12 cellular contexts compared by ENCODE assay signal in the genomic region with DNA sequence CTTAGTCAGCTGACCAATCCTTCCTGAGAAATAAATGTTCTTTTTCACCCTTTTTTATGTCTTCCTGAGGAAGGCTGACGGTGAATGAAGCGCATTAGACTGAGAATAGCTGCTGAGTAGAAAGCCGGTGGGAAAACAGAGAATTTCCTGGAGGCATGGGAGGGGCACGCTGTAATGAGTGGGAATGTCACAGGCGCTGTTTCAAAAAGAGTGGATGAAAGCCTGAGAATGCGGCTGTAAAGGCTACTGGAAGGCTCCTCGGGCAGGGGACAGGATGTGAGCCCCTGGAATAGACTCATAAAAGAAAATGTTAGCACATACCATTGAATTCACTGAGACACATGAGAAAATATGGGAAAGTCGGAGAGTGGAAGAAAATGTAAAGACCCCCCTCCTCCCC. TPM values are rescaled to one million over a fixed set of nuclear protein-coding genes. Genes with fewer than 3 reads are reported as not detected.
DNase-seq lines count a peak whose midpoint lies in the region; ATAC-seq and TF ChIP-seq lines count a peak whose summit lies in the region.
"Not testable (repeated sequence)": the region's sequence is repeated elsewhere in the genome, so short reads cannot be mapped to it uniquely, and the experiment has no call there.
"Had no signal": no experiment of that assay in that cellular context is flagged by ENCODE, and none has a peak within 500 bp of the region (broad histone marks: within the 10 kb centered on the region; RNA-seq: fewer than 3 reads in every experiment).

No MANE protein-coding gene starts in this region.

- not testable (repeated sequence) for H3K4me1 ChIP-seq in left lung
- H3K4me1 ChIP-seq in thoracic aorta (ENCODE audit: control insufficient read depth in 1 of 2, low read depth in 2 of 2): peaks cover 0 to 10% of the 10 kb centered on the region in 2 donors

- CTCF ChIA-PET in CD4-positive, alpha-beta T cell (lab: Charles Lee): not testable (repeated sequence)
- CTCF ChIA-PET in activated CD4-positive, alpha-beta memory T cell treated with anti-CD3 and anti-CD28 coated beads, Interleukin-2, amount 10 ng/mL, durations not matched to agents 7 days and 5 days (lab: Charles Lee): interaction anchor here (0.7 kb wide), 1 partner anchor 354 kb away, joined by 3 read pairs; no protein-coding TSS in a partner anchor

- not testable (repeated sequence) for H3K36me3 ChIP-seq in left lung; neural cell (ENCODE audit: insufficient read depth, low read length); thoracic aorta

- H3K79me2 ChIP-seq in neural cell (replicated peaks; ENCODE audit: insufficient read depth, low read length): not testable (repeated sequence)

- not testable (repeated sequence) for H2AFZ ChIP-seq in neural cell (ENCODE audit: low read depth, low read length)

- H3K27ac Mint-ChIP-seq in CD4-positive, alpha-beta T cell; activated CD4-positive, alpha-beta memory T cell treated with anti-CD3 and anti-CD28 coated beads, Interleukin-2, amount 10 ng/mL, durations not matched to agents 7 days and 5 days: not testable (repeated sequence)
- peak overlapping the region in 1 of 2 donors; percentile 79 for H3K27ac Mint-ChIP-seq in activated naive CD4-positive, alpha-beta T cell treated with anti-CD3 and anti-CD28 coated beads, Interleukin-2, amount 50 U/mL, for 72 hours

- peaks cover 15% of the 10 kb centered on the region for H3K27me3 Mint-ChIP-seq in CD4-positive, alpha-beta T cell
- peaks cover 11% of the 10 kb centered on the region for H3K27me3 Mint-ChIP-seq in activated CD4-positive, alpha-beta memory T cell treated with anti-CD3 and anti-CD28 coated beads, Interleukin-2, amount 10 ng/mL, durations not matched to agents 7 days and 5 days

- H3K9me3 ChIP-seq in CD4-positive, alpha-beta T cell (ENCODE audit: control insufficient read depth, low read length); left lung; neural cell (ENCODE audit: low read length); thoracic aorta: not testable (repeated sequence)

- POLR2A ChIA-PET in CD4-positive, alpha-beta T cell (lab: Charles Lee); activated CD4-positive, alpha-beta memory T cell treated with anti-CD3 and anti-CD28 coated beads, Interleukin-2, amount 10 ng/mL, durations not matched to agents 7 days and 5 days (lab: Charles Lee): not testable (repeated sequence)

- H3K4me3 ChIP-seq in left lung; neural cell (ENCODE audit: low read length); thoracic aorta: not testable (repeated sequence)

- not testable (repeated sequence) for H3K9me2 ChIP-seq in neural cell (ENCODE audit: insufficient read depth, low read length)

- not testable (repeated sequence) for TF ChIP-seq RAD21 in neural cell (conservative IDR thresholded peaks at IDR 0.05)

- not testable (repeated sequence) for H3K4me3 Mint-ChIP-seq in CD4-positive, alpha-beta T cell
- H3K4me3 Mint-ChIP-seq in activated CD4-positive, alpha-beta memory T cell treated with anti-CD3 and anti-CD28 coated beads, Interleukin-2, amount 10 ng/mL, durations not matched to agents 7 days and 5 days: peak overlapping the region; percentile 21

- TF ChIP-seq EP300 in neural cell (conservative IDR thresholded peaks at IDR 0.05; ENCODE audit: poor library complexity, severe bottlenecking): not testable (repeated sequence)

- not testable (repeated sequence) for H4K20me1 ChIP-seq in neural cell (ENCODE audit: insufficient read depth)

- DNase-seq in CD4-positive, alpha-beta T cell; activated CD4-positive, alpha-beta memory T cell treated with anti-CD3 and anti-CD28 coated beads, Interleukin-2, amount 10 ng/mL, durations not matched to agents 7 days and 5 days; activated naive CD4-positive, alpha-beta T cell treated with anti-CD3 and anti-CD28 coated beads, Interleukin-2, amount 50 U/mL, for 72 hours (ENCODE audit: low spot score in 2 of 2); left lung; thoracic aorta (ENCODE audit: low spot score): not testable (repeated sequence)
- peak; percentile 4 for DNase-seq in NCI-H748 (lab: John Stamatoyannopoulos, UW; ENCODE audit: unreplicated experiment)
- peak; percentile 11 to 85 for DNase-seq in dermis microvascular lymphatic vessel endothelial cell (ENCODE audit: low read depth in 2 of 2)

- not testable (repeated sequence) for H3K36me3 Mint-ChIP-seq in CD4-positive, alpha-beta T cell (ENCODE audit: low read depth); activated CD4-positive, alpha-beta memory T cell treated with anti-CD3 and anti-CD28 coated beads, Interleukin-2, amount 10 ng/mL, durations not matched to agents 7 days and 5 days (ENCODE audit: low read depth); activated naive CD4-positive, alpha-beta T cell treated with anti-CD3 and anti-CD28 coated beads, Interleukin-2, amount 50 U/mL, for 72 hours

- peak; percentile 50 for ATAC-seq in CD4-positive, alpha-beta T cell (ENCODE audit: poor library complexity)
- peak; percentile 49 to 57 for ATAC-seq in activated naive CD4-positive, alpha-beta T cell treated with anti-CD3 and anti-CD28 coated beads, Interleukin-2, amount 50 U/mL, for 72 hours
- ATAC-seq in left lung (peak; percentile 63), thoracic aorta (ENCODE audit: insufficient number of reproducible peaks, low FRiP score, low read depth) (peak; percentile 53)

- TF ChIP-seq CTCF in CD4-positive, alpha-beta T cell (IDR thresholded peaks at IDR 0.05); left lung (IDR thresholded peaks at IDR 0.05); neural cell (IDR thresholded peaks at IDR 0.05; ENCODE audit: poor library complexity, severe bottlenecking); thoracic aorta (IDR thresholded peaks at IDR 0.05): not testable (repeated sequence)

- not testable (repeated sequence) for H3F3A ChIP-seq in neural cell (ENCODE audit: insufficient read depth, low read length, poor library complexity, severe bottlenecking)

- H3K27me3 ChIP-seq in CD4-positive, alpha-beta T cell (ENCODE audit: control insufficient read depth, insufficient read depth, low read length); left lung; neural cell (ENCODE audit: insufficient read depth, low read depth, low read length); thoracic aorta (replicated peaks; ENCODE audit: insufficient read depth): not testable (repeated sequence)

- not testable (repeated sequence) for H3K4me2 ChIP-seq in neural cell (ENCODE audit: low read length)

- not testable (repeated sequence) for H3K4me1 Mint-ChIP-seq in CD4-positive, alpha-beta T cell (ENCODE audit: low read depth); activated CD4-positive, alpha-beta memory T cell treated with anti-CD3 and anti-CD28 coated beads, Interleukin-2, amount 10 ng/mL, durations not matched to agents 7 days and 5 days

- H3K9ac ChIP-seq in neural cell (ENCODE audit: low read length): not testable (repeated sequence)

- not testable (repeated sequence) for H3K27ac ChIP-seq in CD4-positive, alpha-beta T cell (ENCODE audit: low read depth, low read length); neural cell (ENCODE audit: low read length); thoracic aorta
- H3K27ac ChIP-seq in left lung: peak overlapping the region in 1 of 2 donors; percentile 76

- intact Hi-C loops in CD4-positive, alpha-beta T cell (cut with DNase I, micrococcal nuclease); left lung (cut with DNase I): not testable (repeated sequence)

- H3K9me3 Mint-ChIP-seq in CD4-positive, alpha-beta T cell; activated CD4-positive, alpha-beta memory T cell treated with anti-CD3 and anti-CD28 coated beads, Interleukin-2, amount 10 ng/mL, durations not matched to agents 7 days and 5 days; activated naive CD4-positive, alpha-beta T cell treated with anti-CD3 and anti-CD28 coated beads, Interleukin-2, amount 50 U/mL, for 72 hours: not testable (repeated sequence)

RNA-seq across cellular contexts. Expression of gene SLC2A14, which starts 29.6 kb away (rescaled TPM):
- total RNA-seq in CD4-positive, alpha-beta T cell: under 1 TPM; 0.45 to 0.52 TPM
- total RNA-seq in activated CD4-positive, alpha-beta memory T cell treated with anti-CD3 and anti-CD28 coated beads, Interleukin-2, amount 10 ng/mL, durations not matched to agents 7 days and 5 days: 10 to 100 TPM; 15.8 to 18.6 TPM
- 1 to 10 TPM in 1 of 2 donors, under 1 TPM in 1; 0.09 to 4.6 TPM for total RNA-seq in activated naive CD4-positive, alpha-beta T cell treated with anti-CD3 and anti-CD28 coated beads, Interleukin-2, amount 50 U/mL, for 72 hours
- total RNA-seq in dermis microvascular lymphatic vessel endothelial cell (under 0.01 TPM in 2 replicates), left lung (1 to 10 TPM in 1 of 2 donors, under 1 TPM in 1; 0.10 to 2.5 TPM), thoracic aorta (not detected)
- not detected in 2 replicates for polyA plus RNA-seq in neural cell
- polyA minus RNA-seq in neural cell: not detected in 2 replicates
- total RNA-seq: M059J had no signal
- polyA plus RNA-seq: CD4-positive, alpha-beta memory T cell had no signal

RNA-seq across cellular contexts. Expression of gene NANOG, which starts 53.9 kb away (rescaled TPM):
- total RNA-seq in CD4-positive, alpha-beta T cell: not detected
- total RNA-seq in activated CD4-positive, alpha-beta memory T cell treated with anti-CD3 and anti-CD28 coated beads, Interleukin-2, amount 10 ng/mL, durations not matched to agents 7 days and 5 days: not detected
- not detected for total RNA-seq in activated naive CD4-positive, alpha-beta T cell treated with anti-CD3 and anti-CD28 coated beads, Interleukin-2, amount 50 U/mL, for 72 hours
- total RNA-seq in dermis microvascular lymphatic vessel endothelial cell (not detected in 2 replicates), left lung (under 1 TPM; 0.06 to 0.21 TPM), thoracic aorta (under 1 TPM; 0.27 to 0.35 TPM)
- polyA plus RNA-seq in neural cell: not detected in 2 replicates
- 0.12 TPM in 1 of 2 replicates, not detected in the other for polyA minus RNA-seq in neural cell
- total RNA-seq: A673; CD4-positive, alpha-beta memory T cell; M059J; OCI-LY7 had no signal
- polyA plus RNA-seq: CD4-positive, alpha-beta memory T cell had no signal
